Comparison of ENCODE assay signal across 1 cellular context in the genomic region with DNA sequence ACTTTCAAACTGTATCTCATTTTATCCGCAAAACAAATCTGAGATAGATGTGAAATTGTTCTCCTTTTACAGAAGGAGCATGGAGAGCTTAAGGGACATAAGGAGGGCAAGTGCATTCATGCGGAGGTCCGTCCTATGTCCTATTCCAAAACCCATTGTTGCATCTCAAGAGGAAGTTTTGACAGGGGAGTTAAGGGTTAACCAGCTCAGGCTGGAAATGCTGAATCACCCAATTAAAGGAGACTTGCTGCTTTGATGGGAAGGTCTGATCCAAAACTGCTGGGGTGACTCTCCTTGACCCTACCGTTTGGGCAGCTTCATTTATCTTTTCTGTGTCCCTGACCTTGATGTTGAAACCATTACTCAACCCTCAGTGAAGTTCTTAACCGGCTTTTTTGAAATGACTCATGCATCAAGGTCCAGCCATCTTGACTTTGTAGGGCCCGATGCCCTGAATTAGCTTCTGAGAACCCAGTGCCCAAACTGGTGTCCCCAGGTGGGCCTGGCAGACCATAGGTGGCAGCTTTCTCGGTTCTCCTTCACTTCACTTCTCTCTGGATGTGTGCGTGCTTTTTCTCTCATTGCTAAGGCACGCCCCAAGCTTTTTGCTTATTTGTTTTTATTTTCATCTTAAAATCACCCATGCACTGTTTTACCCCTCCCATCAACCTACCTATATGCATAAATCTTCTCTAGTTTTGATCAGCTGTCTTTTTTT.
TF ChIP-seq lines count a peak whose summit lies in the region.

No MANE protein-coding gene starts in this region.

TF ChIP-seq in K562, 482 proteins besides CTCF, POLR2A, EP300 and RAD21 (continued from another document and continues in another):
- TF ChIP-seq, protein P1, sequence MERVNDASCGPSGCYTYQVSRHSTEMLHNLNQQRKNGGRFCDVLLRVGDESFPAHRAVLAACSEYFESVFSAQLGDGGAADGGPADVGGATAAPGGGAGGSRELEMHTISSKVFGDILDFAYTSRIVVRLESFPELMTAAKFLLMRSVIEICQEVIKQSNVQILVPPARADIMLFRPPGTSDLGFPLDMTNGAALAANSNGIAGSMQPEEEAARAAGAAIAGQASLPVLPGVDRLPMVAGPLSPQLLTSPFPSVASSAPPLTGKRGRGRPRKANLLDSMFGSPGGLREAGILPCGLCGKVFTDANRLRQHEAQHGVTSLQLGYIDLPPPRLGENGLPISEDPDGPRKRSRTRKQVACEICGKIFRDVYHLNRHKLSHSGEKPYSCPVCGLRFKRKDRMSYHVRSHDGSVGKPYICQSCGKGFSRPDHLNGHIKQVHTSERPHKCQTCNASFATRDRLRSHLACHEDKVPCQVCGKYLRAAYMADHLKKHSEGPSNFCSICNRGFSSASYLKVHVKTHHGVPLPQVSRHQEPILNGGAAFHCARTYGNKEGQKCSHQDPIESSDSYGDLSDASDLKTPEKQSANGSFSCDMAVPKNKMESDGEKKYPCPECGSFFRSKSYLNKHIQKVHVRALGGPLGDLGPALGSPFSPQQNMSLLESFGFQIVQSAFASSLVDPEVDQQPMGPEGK (CRISPR knock-in tag; IDR thresholded peaks at IDR 0.05; ENCODE audit: borderline replicate concordance): no peak
- TF ChIP-seq SMARCA4 (IDR thresholded peaks at IDR 0.05) (no peak), ZNF436 (CRISPR knock-in tag; IDR thresholded peaks at IDR 0.05) (no peak), PHB2 (IDR thresholded peaks at IDR 0.05; ENCODE audit: low read depth) (no peak), BRF1 (IDR thresholded peaks at IDR 0.05; ENCODE audit: borderline replicate concordance, extremely low read depth, insufficient read length) (no peak), ZBTB8A (IDR thresholded peaks at IDR 0.05; ENCODE audit: partially characterized antibody) (no peak), NR2C1 (IDR thresholded peaks at IDR 0.05) (no peak), NR2C1 (tag; IDR thresholded peaks at IDR 0.05) (peak; percentile 97), NCOA2 (IDR thresholded peaks at IDR 0.05; ENCODE audit: partially characterized antibody in 2 of 2) (no peak), EZH2 (IDR thresholded peaks at IDR 0.05; ENCODE audit: borderline replicate concordance, low read depth, low read length) (no peak), SIN3B (IDR thresholded peaks at IDR 0.05; ENCODE audit: low read depth) (no peak), TCF7L2 (IDR thresholded peaks at IDR 0.05; ENCODE audit: low read depth, low read length) (no peak), ZNF507 (tag; conservative IDR thresholded peaks at IDR 0.05) (no peak), HNRNPK (IDR thresholded peaks at IDR 0.05; ENCODE audit: low read depth, low read length, poor library complexity, severe bottlenecking) (no peak), ZNF668 (CRISPR knock-in tag; IDR thresholded peaks at IDR 0.05) (peak; percentile 71; the same call in 1 of the 2 replicates), RBM22 (IDR thresholded peaks at IDR 0.05; ENCODE audit: low read depth, low read length, poor library complexity, severe bottlenecking) (no peak), GTF2E2 (tag; IDR thresholded peaks at IDR 0.05) (0 out of 2 replicates have a peak, but pooled peaks have one; percentile 48), ZNF197 (CRISPR knock-in tag; IDR thresholded peaks at IDR 0.05; ENCODE audit: low read depth) (no peak), ZNF134 (CRISPR knock-in tag; conservative IDR thresholded peaks at IDR 0.05) (no peak; the same call in 1 of the 2 replicates), ZBTB17 (CRISPR knock-in tag; IDR thresholded peaks at IDR 0.05) (peak; percentile 67)
- TF ChIP-seq, protein P2, sequence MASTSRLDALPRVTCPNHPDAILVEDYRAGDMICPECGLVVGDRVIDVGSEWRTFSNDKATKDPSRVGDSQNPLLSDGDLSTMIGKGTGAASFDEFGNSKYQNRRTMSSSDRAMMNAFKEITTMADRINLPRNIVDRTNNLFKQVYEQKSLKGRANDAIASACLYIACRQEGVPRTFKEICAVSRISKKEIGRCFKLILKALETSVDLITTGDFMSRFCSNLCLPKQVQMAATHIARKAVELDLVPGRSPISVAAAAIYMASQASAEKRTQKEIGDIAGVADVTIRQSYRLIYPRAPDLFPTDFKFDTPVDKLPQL (IDR thresholded peaks at IDR 0.05; ENCODE audit: extremely low read depth, insufficient read length): no peak
- TF ChIP-seq, protein P3, sequence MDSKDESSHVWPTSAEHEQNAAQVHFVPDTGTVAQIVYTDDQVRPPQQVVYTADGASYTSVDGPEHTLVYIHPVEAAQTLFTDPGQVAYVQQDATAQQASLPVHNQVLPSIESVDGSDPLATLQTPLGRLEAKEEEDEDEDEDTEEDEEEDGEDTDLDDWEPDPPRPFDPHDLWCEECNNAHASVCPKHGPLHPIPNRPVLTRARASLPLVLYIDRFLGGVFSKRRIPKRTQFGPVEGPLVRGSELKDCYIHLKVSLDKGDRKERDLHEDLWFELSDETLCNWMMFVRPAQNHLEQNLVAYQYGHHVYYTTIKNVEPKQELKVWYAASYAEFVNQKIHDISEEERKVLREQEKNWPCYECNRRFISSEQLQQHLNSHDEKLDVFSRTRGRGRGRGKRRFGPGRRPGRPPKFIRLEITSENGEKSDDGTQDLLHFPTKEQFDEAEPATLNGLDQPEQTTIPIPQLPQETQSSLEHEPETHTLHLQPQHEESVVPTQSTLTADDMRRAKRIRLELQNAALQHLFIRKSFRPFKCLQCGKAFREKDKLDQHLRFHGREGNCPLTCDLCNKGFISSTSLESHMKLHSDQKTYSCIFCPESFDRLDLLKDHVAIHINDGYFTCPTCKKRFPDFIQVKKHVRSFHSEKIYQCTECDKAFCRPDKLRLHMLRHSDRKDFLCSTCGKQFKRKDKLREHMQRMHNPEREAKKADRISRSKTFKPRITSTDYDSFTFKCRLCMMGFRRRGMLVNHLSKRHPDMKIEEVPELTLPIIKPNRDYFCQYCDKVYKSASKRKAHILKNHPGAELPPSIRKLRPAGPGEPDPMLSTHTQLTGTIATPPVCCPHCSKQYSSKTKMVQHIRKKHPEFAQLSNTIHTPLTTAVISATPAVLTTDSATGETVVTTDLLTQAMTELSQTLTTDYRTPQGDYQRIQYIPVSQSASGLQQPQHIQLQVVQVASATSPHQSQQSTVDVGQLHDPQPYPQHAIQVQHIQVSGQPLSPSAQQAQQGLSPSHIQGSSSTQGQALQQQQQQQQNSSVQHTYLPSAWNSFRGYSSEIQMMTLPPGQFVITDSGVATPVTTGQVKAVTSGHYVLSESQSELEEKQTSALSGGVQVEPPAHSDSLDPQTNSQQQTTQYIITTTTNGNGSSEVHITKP (IDR thresholded peaks at IDR 0.05; ENCODE audit: partially characterized antibody): no peak
- TF ChIP-seq, protein P4, sequence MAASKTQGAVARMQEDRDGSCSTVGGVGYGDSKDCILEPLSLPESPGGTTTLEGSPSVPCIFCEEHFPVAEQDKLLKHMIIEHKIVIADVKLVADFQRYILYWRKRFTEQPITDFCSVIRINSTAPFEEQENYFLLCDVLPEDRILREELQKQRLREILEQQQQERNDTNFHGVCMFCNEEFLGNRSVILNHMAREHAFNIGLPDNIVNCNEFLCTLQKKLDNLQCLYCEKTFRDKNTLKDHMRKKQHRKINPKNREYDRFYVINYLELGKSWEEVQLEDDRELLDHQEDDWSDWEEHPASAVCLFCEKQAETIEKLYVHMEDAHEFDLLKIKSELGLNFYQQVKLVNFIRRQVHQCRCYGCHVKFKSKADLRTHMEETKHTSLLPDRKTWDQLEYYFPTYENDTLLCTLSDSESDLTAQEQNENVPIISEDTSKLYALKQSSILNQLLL (CRISPR knock-in tag; IDR thresholded peaks at IDR 0.05; ENCODE audit: borderline replicate concordance): no peak
- TF ChIP-seq, protein P5, sequence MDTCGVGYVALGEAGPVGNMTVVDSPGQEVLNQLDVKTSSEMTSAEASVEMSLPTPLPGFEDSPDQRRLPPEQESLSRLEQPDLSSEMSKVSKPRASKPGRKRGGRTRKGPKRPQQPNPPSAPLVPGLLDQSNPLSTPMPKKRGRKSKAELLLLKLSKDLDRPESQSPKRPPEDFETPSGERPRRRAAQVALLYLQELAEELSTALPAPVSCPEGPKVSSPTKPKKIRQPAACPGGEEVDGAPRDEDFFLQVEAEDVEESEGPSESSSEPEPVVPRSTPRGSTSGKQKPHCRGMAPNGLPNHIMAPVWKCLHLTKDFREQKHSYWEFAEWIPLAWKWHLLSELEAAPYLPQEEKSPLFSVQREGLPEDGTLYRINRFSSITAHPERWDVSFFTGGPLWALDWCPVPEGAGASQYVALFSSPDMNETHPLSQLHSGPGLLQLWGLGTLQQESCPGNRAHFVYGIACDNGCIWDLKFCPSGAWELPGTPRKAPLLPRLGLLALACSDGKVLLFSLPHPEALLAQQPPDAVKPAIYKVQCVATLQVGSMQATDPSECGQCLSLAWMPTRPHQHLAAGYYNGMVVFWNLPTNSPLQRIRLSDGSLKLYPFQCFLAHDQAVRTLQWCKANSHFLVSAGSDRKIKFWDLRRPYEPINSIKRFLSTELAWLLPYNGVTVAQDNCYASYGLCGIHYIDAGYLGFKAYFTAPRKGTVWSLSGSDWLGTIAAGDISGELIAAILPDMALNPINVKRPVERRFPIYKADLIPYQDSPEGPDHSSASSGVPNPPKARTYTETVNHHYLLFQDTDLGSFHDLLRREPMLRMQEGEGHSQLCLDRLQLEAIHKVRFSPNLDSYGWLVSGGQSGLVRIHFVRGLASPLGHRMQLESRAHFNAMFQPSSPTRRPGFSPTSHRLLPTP (IDR thresholded peaks at IDR 0.05; ENCODE audit: borderline replicate concordance, extremely low read depth, insufficient read length): no peak
- TF ChIP-seq, protein P6, sequence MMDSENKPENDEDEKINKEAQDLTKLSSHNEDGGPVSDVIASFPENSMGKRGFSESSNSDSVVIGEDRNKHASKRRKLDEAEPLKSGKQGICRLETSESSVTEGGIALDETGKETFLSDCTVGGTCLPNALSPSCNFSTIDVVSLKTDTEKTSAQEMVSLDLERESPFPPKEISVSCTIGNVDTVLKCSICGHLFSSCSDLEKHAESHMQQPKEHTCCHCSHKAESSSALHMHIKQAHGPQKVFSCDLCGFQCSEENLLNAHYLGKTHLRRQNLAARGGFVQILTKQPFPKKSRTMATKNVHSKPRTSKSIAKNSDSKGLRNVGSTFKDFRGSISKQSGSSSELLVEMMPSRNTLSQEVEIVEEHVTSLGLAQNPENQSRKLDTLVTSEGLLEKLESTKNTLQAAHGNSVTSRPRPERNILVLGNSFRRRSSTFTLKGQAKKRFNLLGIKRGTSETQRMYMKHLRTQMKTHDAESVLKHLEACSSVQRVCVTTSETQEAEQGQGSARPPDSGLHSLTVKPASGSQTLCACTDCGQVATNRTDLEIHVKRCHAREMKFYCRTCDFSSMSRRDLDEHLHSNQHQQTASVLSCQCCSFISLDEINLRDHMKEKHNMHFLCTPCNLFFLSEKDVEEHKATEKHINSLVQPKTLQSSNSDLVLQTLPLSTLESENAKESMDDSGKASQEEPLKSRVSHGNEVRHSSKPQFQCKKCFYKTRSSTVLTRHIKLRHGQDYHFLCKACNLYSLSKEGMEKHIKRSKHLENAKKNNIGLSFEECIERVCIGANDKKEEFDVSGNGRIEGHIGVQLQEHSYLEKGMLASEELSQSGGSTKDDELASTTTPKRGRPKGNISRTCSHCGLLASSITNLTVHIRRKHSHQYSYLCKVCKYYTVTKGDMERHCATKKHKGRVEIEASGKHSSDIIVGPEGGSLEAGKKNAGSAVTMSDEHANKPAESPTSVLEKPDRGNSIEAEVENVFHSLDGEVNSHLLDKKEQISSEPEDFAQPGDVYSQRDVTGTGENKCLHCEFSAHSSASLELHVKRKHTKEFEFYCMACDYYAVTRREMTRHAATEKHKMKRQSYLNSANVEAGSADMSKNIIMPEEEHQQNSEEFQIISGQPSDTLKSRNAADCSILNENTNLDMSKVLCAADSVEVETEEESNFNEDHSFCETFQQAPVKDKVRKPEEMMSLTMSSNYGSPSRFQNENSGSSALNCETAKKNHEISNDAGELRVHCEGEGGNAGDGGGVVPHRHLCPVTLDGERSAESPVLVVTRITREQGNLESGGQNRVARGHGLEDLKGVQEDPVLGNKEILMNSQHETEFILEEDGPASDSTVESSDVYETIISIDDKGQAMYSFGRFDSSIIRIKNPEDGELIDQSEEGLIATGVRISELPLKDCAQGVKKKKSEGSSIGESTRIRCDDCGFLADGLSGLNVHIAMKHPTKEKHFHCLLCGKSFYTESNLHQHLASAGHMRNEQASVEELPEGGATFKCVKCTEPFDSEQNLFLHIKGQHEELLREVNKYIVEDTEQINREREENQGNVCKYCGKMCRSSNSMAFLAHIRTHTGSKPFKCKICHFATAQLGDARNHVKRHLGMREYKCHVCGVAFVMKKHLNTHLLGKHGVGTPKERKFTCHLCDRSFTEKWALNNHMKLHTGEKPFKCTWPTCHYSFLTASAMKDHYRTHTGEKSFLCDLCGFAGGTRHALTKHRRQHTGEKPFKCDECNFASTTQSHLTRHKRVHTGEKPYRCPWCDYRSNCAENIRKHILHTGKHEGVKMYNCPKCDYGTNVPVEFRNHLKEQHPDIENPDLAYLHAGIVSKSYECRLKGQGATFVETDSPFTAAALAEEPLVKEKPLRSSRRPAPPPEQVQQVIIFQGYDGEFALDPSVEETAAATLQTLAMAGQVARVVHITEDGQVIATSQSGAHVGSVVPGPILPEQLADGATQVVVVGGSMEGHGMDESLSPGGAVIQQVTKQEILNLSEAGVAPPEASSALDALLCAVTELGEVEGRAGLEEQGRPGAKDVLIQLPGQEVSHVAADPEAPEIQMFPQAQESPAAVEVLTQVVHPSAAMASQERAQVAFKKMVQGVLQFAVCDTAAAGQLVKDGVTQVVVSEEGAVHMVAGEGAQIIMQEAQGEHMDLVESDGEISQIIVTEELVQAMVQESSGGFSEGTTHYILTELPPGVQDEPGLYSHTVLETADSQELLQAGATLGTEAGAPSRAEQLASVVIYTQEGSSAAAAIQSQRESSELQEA (IDR thresholded peaks at IDR 0.05; ENCODE audit: low read depth): no peak
- TF ChIP-seq, protein P7, sequence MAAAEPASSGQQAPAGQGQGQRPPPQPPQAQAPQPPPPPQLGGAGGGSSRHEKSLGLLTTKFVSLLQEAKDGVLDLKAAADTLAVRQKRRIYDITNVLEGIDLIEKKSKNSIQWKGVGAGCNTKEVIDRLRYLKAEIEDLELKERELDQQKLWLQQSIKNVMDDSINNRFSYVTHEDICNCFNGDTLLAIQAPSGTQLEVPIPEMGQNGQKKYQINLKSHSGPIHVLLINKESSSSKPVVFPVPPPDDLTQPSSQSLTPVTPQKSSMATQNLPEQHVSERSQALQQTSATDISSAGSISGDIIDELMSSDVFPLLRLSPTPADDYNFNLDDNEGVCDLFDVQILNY (CRISPR knock-in tag; IDR thresholded peaks at IDR 0.05): no peak
